In genomic region chr2:75960134-75961009, GRCh38 we compare ENCODE assay signal across 25 cellular contexts.
DNase-seq lines count a peak whose midpoint lies in the region; ATAC-seq, FAIRE-seq and TF ChIP-seq lines count a peak whose summit lies in the region.
"Had no signal": no experiment of that assay in that cellular context is flagged by ENCODE, and none has a peak within 500 bp of the region (broad histone marks: within the 10 kb centered on the region; RNA-seq: fewer than 3 reads in every experiment).

No MANE protein-coding gene starts in this region.

- H3K14ac ChIP-seq in neuronal stem cell (ENCODE audit: low read length), result no peak overlapping the region

- peaks cover 1% of the 10 kb centered on the region for H3K27me3 Mint-ChIP-seq in GM23338 (ENCODE audit: insufficient read depth, low read depth, poor library complexity)
- H3K27me3 Mint-ChIP-seq: CD8-positive, alpha-beta memory T cell had no signal

- no peaks in the 10 kb centered on the region for H3K36me3 Mint-ChIP-seq in GM23338 (ENCODE audit: low read depth)
- H3K36me3 Mint-ChIP-seq: CD8-positive, alpha-beta memory T cell had no signal

- H3K4me3 ChIP-seq in GM23338, result no peak overlapping the region
- no peak overlapping the region for H3K4me3 ChIP-seq in RWPE2 (ENCODE audit: severe bottlenecking)
- no peak overlapping the region for H3K4me3 ChIP-seq in bronchial epithelial cell (ENCODE audit: low read depth, low read length)
- no peak overlapping the region for H3K4me3 ChIP-seq in neuronal stem cell (ENCODE audit: low read length in 2 of 2)
- no peak overlapping the region for H3K4me3 ChIP-seq in GM23248
- H3K4me3 ChIP-seq: SK-N-MC had no signal

- H3K4me1 Mint-ChIP-seq in GM23338, result peaks cover 21% of the 10 kb centered on the region
- H3K4me1 Mint-ChIP-seq: CD8-positive, alpha-beta memory T cell had no signal

- H3K9me3 Mint-ChIP-seq in GM23338, result no peaks in the 10 kb centered on the region; the same call in 1 of the 3 replicates

- H2AFZ ChIP-seq in GM23338, result peak overlapping the region; percentile 12; the same call in 1 of the 2 replicates
- peak overlapping the region; percentile 45 for H2AFZ ChIP-seq in neuronal stem cell (ENCODE audit: low read length)
- H2AFZ ChIP-seq in GM23248, result no peak overlapping the region

- H2AK5ac ChIP-seq in neuronal stem cell (ENCODE audit: low read depth, low read length), result no peak overlapping the region

- in situ Hi-C loops in GM23248 (cut with MboI), result no loop called here

- no CpG with 5 or more reads among the region's 6 CpGs for WGBS in neuronal stem cell (ENCODE audit: extremely low coverage in 2 of 2, insufficient read length in 2 of 2, insufficient replicate concordance in 1 of 2), 2 donors
- 20 to 21% methylated on average over 6 of the region's 6 CpGs for WGBS in GM23248 (ENCODE audit: low coverage in 1 of 2, low lambda C conversion rate in 2 of 2, missing lambda C conversion rate in 2 of 2), 2 experiments

- H4K8ac ChIP-seq in neuronal stem cell (ENCODE audit: low read depth, low read length), result no peak overlapping the region

- no peak overlapping the region for H4K91ac ChIP-seq in neuronal stem cell (ENCODE audit: low read depth, low read length, poor library complexity)

- H3K9me2 ChIP-seq in GM23338 (ENCODE audit: insufficient read depth) (no peaks in the 10 kb centered on the region), GM23248 (ENCODE audit: insufficient read depth) (no peaks in the 10 kb centered on the region)

- H3K4ac ChIP-seq in neuronal stem cell (ENCODE audit: low read length), result no peak overlapping the region

- H2BK5ac ChIP-seq in neuronal stem cell (ENCODE audit: low read length), result no peak overlapping the region

- no peak overlapping the region for H3K4me3 Mint-ChIP-seq in GM23338
- H3K4me3 Mint-ChIP-seq: CD8-positive, alpha-beta memory T cell; H9; HFFc6 had no signal

- H3K27ac Mint-ChIP-seq in GM23338, result no peak overlapping the region
- H3K27ac Mint-ChIP-seq: CD8-positive, alpha-beta memory T cell; HFFc6 had no signal

- H3K9ac ChIP-seq in neuronal stem cell (ENCODE audit: low read depth, low read length, poor library complexity) (no peak overlapping the region), GM23248 (no peak overlapping the region)

- H3K27ac ChIP-seq in GM23338 (ENCODE audit: low read depth) (no peak overlapping the region), RWPE2 (ENCODE audit: poor library complexity, severe bottlenecking) (peak overlapping the region; percentile 23), neuronal stem cell (replicated peaks; ENCODE audit: low read length) (no peak overlapping the region), GM23248 (no peak overlapping the region)
- H3K27ac ChIP-seq: C4-2B, SK-N-MC had no signal

- H3K23ac ChIP-seq in neuronal stem cell (ENCODE audit: low read depth, low read length, poor library complexity), result no peak overlapping the region

- H3K9me3 ChIP-seq in RWPE2 (ENCODE audit: severe bottlenecking), result no peaks in the 10 kb centered on the region
- peaks cover under 1 to 3% of the 10 kb centered on the region in 2 donors for H3K9me3 ChIP-seq in neuronal stem cell (replicated peaks in 1 of 2; ENCODE audit: control insufficient read depth in 2 of 2, insufficient read depth in 1 of 2, low read depth in 1 of 2, low read length in 2 of 2)
- no peaks in the 10 kb centered on the region for H3K9me3 ChIP-seq in GM23248 (ENCODE audit: low read depth)

- H2BK120ac ChIP-seq in neuronal stem cell (ENCODE audit: low read depth, low read length), result no peak overlapping the region

- H3K18ac ChIP-seq in neuronal stem cell (ENCODE audit: low read length), result no peak overlapping the region

- H4K20me1 ChIP-seq in GM23338 (replicated peaks; ENCODE audit: insufficient read depth) (no peaks in the 10 kb centered on the region), GM23248 (ENCODE audit: insufficient read depth) (no peaks in the 10 kb centered on the region)

- H2BK15ac ChIP-seq in neuronal stem cell (ENCODE audit: low read length), result no peak overlapping the region

- FAIRE-seq in bronchial epithelial cell (lab: Jason Lieb, UNC) (no peak), H54 (lab: Jason Lieb, UNC) (no peak)
- FAIRE-seq: A204.1, D721Med, RCC 7860 had no signal

- no peaks in the 10 kb centered on the region for H3F3A ChIP-seq in GM23338 (replicated peaks; ENCODE audit: low read depth)
- no peaks in the 10 kb centered on the region for H3F3A ChIP-seq in GM23248 (ENCODE audit: insufficient read depth)

- DNase-seq in GM23338 (ENCODE audit: low spot score), result no peak
- no peak for DNase-seq in RWPE2 (ENCODE audit: low spot score)
- peak; percentile 17 for DNase-seq in bronchial epithelial cell (ENCODE audit: low read depth)
- DNase-seq in neuronal stem cell (ENCODE audit: low spot score), result no peak
- no peak for DNase-seq in COLO829 (ENCODE audit: low spot score)
- DNase-seq in GM23248, result no peak
- DNase-seq in H54 (ENCODE audit: insufficient read length, low spot score), result no peak
- no peak for DNase-seq in activated CD4-positive, CD25-positive, alpha-beta regulatory T cell treated with anti-CD3 and anti-CD28 coated beads, Interleukin-2, amount 50 U/mL, for 72 hours
- DNase-seq: CD8-positive, alpha-beta memory T cell; EL; GF-D8; H9; HFFc6; KG1; NCI-H1092 treated with DMSO at 0.1 percent for 48 hours; NCI-H1436 treated with DMSO at 0.1 percent for 48 hours; NCI-H1930; NCI-H510A; NK-92 treated with Interleukin-12 subunit alpha and Interleukin-12 subunit beta, amount 100 ng/mL, for 24 hours; SHP77 had no signal

- no peak; the same call in 2 of the 3 replicates for ATAC-seq in GM23338
- ATAC-seq in RWPE2 (ENCODE audit: low read depth), result peak; percentile 94

- H3K79me2 ChIP-seq in GM23338 (replicated peaks; ENCODE audit: insufficient read depth) (no peaks in the 10 kb centered on the region), GM23248 (ENCODE audit: insufficient read depth) (no peaks in the 10 kb centered on the region)

- H3K4me2 ChIP-seq in GM23338, result no peak overlapping the region
- no peak overlapping the region for H3K4me2 ChIP-seq in neuronal stem cell (ENCODE audit: insufficient read depth, low read length, poor library complexity, severe bottlenecking)
- no peak overlapping the region for H3K4me2 ChIP-seq in GM23248 (ENCODE audit: unreplicated experiment)

- TF ChIP-seq CTCF in GM23338 (conservative IDR thresholded peaks at IDR 0.05; ENCODE audit: low read depth in 2 of 2) (no peak), RWPE2 (IDR thresholded peaks at IDR 0.05; ENCODE audit: poor library complexity, severe bottlenecking) (no peak), bronchial epithelial cell (IDR thresholded peaks at IDR 0.05; ENCODE audit: insufficient read depth, low read length, severe bottlenecking) (no peak)

- H3K4me1 ChIP-seq in GM23338 (ENCODE audit: insufficient read depth) (peaks cover 10% of the 10 kb centered on the region; the same call in 1 of the 2 replicates), RWPE2 (ENCODE audit: insufficient read depth, poor library complexity, severe bottlenecking) (peaks cover 10% of the 10 kb centered on the region), neuronal stem cell (ENCODE audit: control insufficient read depth in 2 of 2, insufficient read depth in 1 of 2, low read depth in 1 of 2, low read length in 2 of 2) (peaks cover 0 to 1% of the 10 kb centered on the region in 2 donors), GM23248 (ENCODE audit: insufficient read depth) (no peaks in the 10 kb centered on the region)

- H3K36me3 ChIP-seq in GM23338 (ENCODE audit: insufficient read depth) (no peaks in the 10 kb centered on the region), RWPE2 (ENCODE audit: low read depth) (no peaks in the 10 kb centered on the region), bronchial epithelial cell (ENCODE audit: control insufficient read depth, insufficient read depth, low read length) (no peaks in the 10 kb centered on the region), neuronal stem cell (replicated peaks in 1 of 2; ENCODE audit: control insufficient read depth in 2 of 2, insufficient read depth in 2 of 2, low read length in 2 of 2) (no peaks in the 10 kb centered on the region), GM23248 (ENCODE audit: low read depth) (no peaks in the 10 kb centered on the region)

- H3K27me3 ChIP-seq in GM23338 (ENCODE audit: insufficient read depth) (no peaks in the 10 kb centered on the region), RWPE2 (ENCODE audit: insufficient read depth, poor library complexity, severe bottlenecking) (no peaks in the 10 kb centered on the region), bronchial epithelial cell (ENCODE audit: control insufficient read depth, insufficient read depth, low read length) (no peaks in the 10 kb centered on the region), neuronal stem cell (ENCODE audit: control insufficient read depth in 3 of 3, insufficient read depth in 3 of 3, low read depth in 1 of 3, low read length in 3 of 3) (no peaks in the 10 kb centered on the region), GM23248 (replicated peaks; ENCODE audit: insufficient read depth) (no peaks in the 10 kb centered on the region)

- no peaks in the 10 kb centered on the region for H3K79me1 ChIP-seq in neuronal stem cell (ENCODE audit: low read depth, low read length)

- TF ChIP-seq POLR2A in H54 (IDR thresholded peaks at IDR 0.05; ENCODE audit: low read depth, low read length), result no peak

- no peak overlapping the region for H2BK12ac ChIP-seq in neuronal stem cell (ENCODE audit: low read length)

TF ChIP-seq in GM23338, 12 proteins besides CTCF, POLR2A, EP300 and RAD21 (continues in another document):
- TF ChIP-seq ETS1 (IDR thresholded peaks at IDR 0.05), result no peak
- no peak for TF ChIP-seq NANOG (IDR thresholded peaks at IDR 0.05; ENCODE audit: borderline replicate concordance)
- no peak for TF ChIP-seq STAT1 (IDR thresholded peaks at IDR 0.05; ENCODE audit: unreplicated experiment)
- TF ChIP-seq CREB1 (CRISPR knock-in tag; IDR thresholded peaks at IDR 0.05; ENCODE audit: low read depth), result no peak
